1 cellular context compared by ENCODE assay signal in genomic region chr19:32268381-32268780, GRCh38.
TF ChIP-seq lines count a peak whose summit lies in the region.

No MANE protein-coding gene starts in this region.

TF ChIP-seq in GM23338, 12 proteins besides CTCF, POLR2A, EP300 and RAD21 (continued from another document):
- TF ChIP-seq ZNF462 (CRISPR knock-in tag; IDR thresholded peaks at IDR 0.05) (no peak), STAT1 (IDR thresholded peaks at IDR 0.05; ENCODE audit: unreplicated experiment) (no peak), ZNF114 (CRISPR knock-in tag; IDR thresholded peaks at IDR 0.05) (no peak)
TF ChIP-seq in GM23338: peak in this region for 0.
